In genomic region chr7:77655361-77655760, GRCh38 we compare ENCODE assay signal across 28 cellular contexts. TPM values are rescaled to one million over a fixed set of nuclear protein-coding genes. Genes with fewer than 3 reads are reported as not detected.
DNase-seq lines count a peak whose midpoint lies in the region; ATAC-seq, FAIRE-seq and TF ChIP-seq lines count a peak whose summit lies in the region.
"Had no signal": no experiment of that assay in that cellular context is flagged by ENCODE, and none has a peak within 500 bp of the region (broad histone marks: within the 10 kb centered on the region; RNA-seq: fewer than 3 reads in every experiment).

No MANE protein-coding gene starts in this region.

- WGBS in small intestine, 3 donors, result 57 to 81% (median 78%) methylated on average over 1 of the region's 1 CpG

- POLR2A ChIA-PET in Caco-2 (lab: Charles Lee), result no interaction called here

- H3K27ac Mint-ChIP-seq in Caco-2 (ENCODE audit: unreplicated experiment), result peak overlapping the region; percentile 54
- H3K27ac Mint-ChIP-seq in central memory CD8-positive, alpha-beta T cell (ENCODE audit: low read depth), result peak overlapping the region; percentile 41
- no peak overlapping the region for H3K27ac Mint-ChIP-seq in stimulated activated effector memory CD8-positive, alpha-beta T cell treated with anti-CD3 and anti-CD28 coated beads, Interleukin-12 subunit alpha, Interleukin-12 subunit beta, amount 100 ng/mL, for 72 hours
- H3K27ac Mint-ChIP-seq: IgD-negative memory B cell had no signal

- H3K36me3 ChIP-seq in Caco-2 (ENCODE audit: control insufficient read depth, insufficient read depth, low read length), result no peaks in the 10 kb centered on the region
- peaks cover 0 to 3% of the 10 kb centered on the region in 2 donors for H3K36me3 ChIP-seq in small intestine (ENCODE audit: control insufficient read depth in 2 of 2, insufficient read depth in 2 of 2, low read length in 2 of 2)

- H3K27me3 ChIP-seq in Caco-2 (replicated peaks; ENCODE audit: control insufficient read depth, insufficient read depth, low read length), result no peaks in the 10 kb centered on the region
- H3K27me3 ChIP-seq in small intestine (ENCODE audit: control insufficient read depth in 2 of 2, insufficient read depth in 2 of 2, low read length in 2 of 2), result no peaks in the 10 kb centered on the region
- H3K27me3 ChIP-seq: BLaER1 treated with 17β-estradiol and CSF1 and Interleukin-3, amounts not matched to agents 10 nM and 100 nM had no signal

- no peaks in the 10 kb centered on the region for H3K27me3 Mint-ChIP-seq in Caco-2 (ENCODE audit: insufficient read depth, unreplicated experiment)
- no peaks in the 10 kb centered on the region for H3K27me3 Mint-ChIP-seq in central memory CD8-positive, alpha-beta T cell
- H3K27me3 Mint-ChIP-seq: CD4-positive, alpha-beta memory T cell; IgD-negative memory B cell had no signal

- H3K4me3 Mint-ChIP-seq in Caco-2 (ENCODE audit: unreplicated experiment), result no peak overlapping the region
- no peak overlapping the region for H3K4me3 Mint-ChIP-seq in central memory CD8-positive, alpha-beta T cell
- H3K4me3 Mint-ChIP-seq in stimulated activated effector memory CD8-positive, alpha-beta T cell treated with anti-CD3 and anti-CD28 coated beads, Interleukin-12 subunit alpha, Interleukin-12 subunit beta, amount 100 ng/mL, for 72 hours, result no peak overlapping the region
- H3K4me3 Mint-ChIP-seq: CD4-positive, alpha-beta memory T cell; IgD-negative memory B cell had no signal

- H3K4me3 ChIP-seq in Caco-2 (ENCODE audit: low read depth, low read length), result no peak overlapping the region
- no peak overlapping the region for H3K4me3 ChIP-seq in small intestine (ENCODE audit: low read depth in 1 of 2, low read length in 2 of 2)
- H3K4me3 ChIP-seq: BLaER1 treated with 17β-estradiol and CSF1 and Interleukin-3, amounts not matched to agents 10 nM and 100 nM had no signal

- peaks cover 29% of the 10 kb centered on the region for H3K4me1 ChIP-seq in Caco-2
- no peaks in the 10 kb centered on the region for H3K4me1 ChIP-seq in small intestine (ENCODE audit: control insufficient read depth in 2 of 2, insufficient read depth in 1 of 2, low read depth in 1 of 2, low read length in 1 of 2)

- H3K9me3 Mint-ChIP-seq in Caco-2 (ENCODE audit: unreplicated experiment), result no peaks in the 10 kb centered on the region
- no peaks in the 10 kb centered on the region for H3K9me3 Mint-ChIP-seq in central memory CD8-positive, alpha-beta T cell
- H3K9me3 Mint-ChIP-seq in stimulated activated effector memory CD8-positive, alpha-beta T cell treated with anti-CD3 and anti-CD28 coated beads, Interleukin-12 subunit alpha, Interleukin-12 subunit beta, amount 100 ng/mL, for 72 hours, result no peaks in the 10 kb centered on the region
- H3K9me3 Mint-ChIP-seq: CD4-positive, alpha-beta memory T cell; IgD-negative memory B cell had no signal

- ATAC-seq in central memory CD8-positive, alpha-beta T cell (replicated peaks; ENCODE audit: extremely low read depth, poor library complexity, severe bottlenecking), result no peak
- ATAC-seq in left colon (peak; percentile 69), GM21447 (IDR thresholded peaks at IDR 0.05; ENCODE audit: unreplicated experiment) (no peak)
- ATAC-seq in stimulated activated effector memory CD8-positive, alpha-beta T cell treated with anti-CD3 and anti-CD28 coated beads, Interleukin-12 subunit alpha, Interleukin-12 subunit beta, amount 100 ng/mL, for 72 hours, result no peak
- ATAC-seq: Panc1 had no signal

- H3K9me3 ChIP-seq in Caco-2 (no peaks in the 10 kb centered on the region), small intestine (ENCODE audit: control insufficient read depth, low read depth) (no peaks in the 10 kb centered on the region)
- H3K9me3 ChIP-seq: BLaER1 treated with 17β-estradiol and CSF1 and Interleukin-3, amounts not matched to agents 10 nM and 100 nM had no signal

- intact Hi-C loops in Caco-2 (cut with micrococcal nuclease; ENCODE audit: unreplicated experiment) (loop anchor here (10.0 kb wide), 2 partner anchors 279 to 369 kb away; no protein-coding TSS in a partner anchor), left colon (cut with DNase I, micrococcal nuclease) (loop anchor here in 1 of 2 donors (5.0 kb wide), 2 partner anchors 102 to 277 kb away; no protein-coding TSS in a partner anchor)

- FAIRE-seq in small intestine (lab: Jason Lieb, UNC), result no peak
- FAIRE-seq: A204.1, G401.6 had no signal

- no TSS peak for BruUV-seq in Caco-2 (replicated peaks; lab: Mats Ljungman, UMichigan)

- CTCF ChIA-PET in Caco-2 (lab: Charles Lee), result no interaction called here

- peaks cover 17% of the 10 kb centered on the region for H3K4me1 Mint-ChIP-seq in Caco-2 (ENCODE audit: low read depth, unreplicated experiment)
- no peaks in the 10 kb centered on the region for H3K4me1 Mint-ChIP-seq in central memory CD8-positive, alpha-beta T cell
- H3K4me1 Mint-ChIP-seq in stimulated activated effector memory CD8-positive, alpha-beta T cell treated with anti-CD3 and anti-CD28 coated beads, Interleukin-12 subunit alpha, Interleukin-12 subunit beta, amount 100 ng/mL, for 72 hours, result no peaks in the 10 kb centered on the region

- DNase-seq in Caco-2, result no peak
- no peak for DNase-seq in central memory CD8-positive, alpha-beta T cell (ENCODE audit: low spot score in 2 of 2)
- DNase-seq in left colon, result no peak
- DNase-seq in small intestine, result peak; percentile 74
- DNase-seq in stimulated activated effector memory CD8-positive, alpha-beta T cell treated with anti-CD3 and anti-CD28 coated beads, Interleukin-12 subunit alpha, Interleukin-12 subunit beta, amount 100 ng/mL, for 72 hours (ENCODE audit: low spot score in 2 of 2), result no peak
- no peak for DNase-seq in stimulated activated CD4-positive, alpha-beta T cell treated with anti-CD3 and anti-CD28 coated beads, Interleukin-12 subunit alpha, Interleukin-12 subunit beta, amount 100 ng/mL, for 4 hours
- DNase-seq: CD4-positive, alpha-beta memory T cell; COR-L47; GOT3; HCEC 1CT; NCI-H1092; NCI-H1417 treated with DMSO at 0.1 percent for 48 hours; NCI-H1694 treated with DMSO at 0.1 percent for 48 hours; NCI-H2081 treated with DMSO at 0.1 percent for 48 hours; NCI-H2171; NCI-H226; NCI-H510A; NCI-H69; SHP77 had no signal

- no peak for TF ChIP-seq CTCF in Caco-2 (IDR thresholded peaks at IDR 0.05; ENCODE audit: insufficient read depth in 1 of 2, low read depth in 1 of 2, low read length in 1 of 2, severe bottlenecking in 1 of 2, unreplicated experiment in 1 of 2)

- peaks cover 22% of the 10 kb centered on the region for H3K36me3 Mint-ChIP-seq in Caco-2 (ENCODE audit: insufficient read depth, unreplicated experiment)
- peaks cover 2% of the 10 kb centered on the region for H3K36me3 Mint-ChIP-seq in central memory CD8-positive, alpha-beta T cell (ENCODE audit: insufficient read depth)
- no peaks in the 10 kb centered on the region for H3K36me3 Mint-ChIP-seq in stimulated activated effector memory CD8-positive, alpha-beta T cell treated with anti-CD3 and anti-CD28 coated beads, Interleukin-12 subunit alpha, Interleukin-12 subunit beta, amount 100 ng/mL, for 72 hours
- H3K36me3 Mint-ChIP-seq: CD4-positive, alpha-beta memory T cell; IgD-negative memory B cell had no signal

- H3K27ac ChIP-seq in small intestine (ENCODE audit: low read depth in 1 of 2, low read length in 1 of 2), result no peak overlapping the region
- H3K27ac ChIP-seq: BLaER1 treated with 17β-estradiol and CSF1 and Interleukin-3, amounts not matched to agents 10 nM and 100 nM; HL-60; KMS-11; RWPE1 had no signal

RNA-seq across cellular contexts. Expression of gene RSBN1L, which starts 40.9 kb away (rescaled TPM):
- total RNA-seq in Caco-2 (2022), result 21.4 and 25.3 TPM in 2 replicates
- total RNA-seq in left colon, result 10 to 100 TPM; 20.8 to 22.5 TPM
- 1 to 10 TPM; 6.4 to 8.3 (median 6.5) TPM for polyA plus RNA-seq in small intestine
